In the genomic region with DNA sequence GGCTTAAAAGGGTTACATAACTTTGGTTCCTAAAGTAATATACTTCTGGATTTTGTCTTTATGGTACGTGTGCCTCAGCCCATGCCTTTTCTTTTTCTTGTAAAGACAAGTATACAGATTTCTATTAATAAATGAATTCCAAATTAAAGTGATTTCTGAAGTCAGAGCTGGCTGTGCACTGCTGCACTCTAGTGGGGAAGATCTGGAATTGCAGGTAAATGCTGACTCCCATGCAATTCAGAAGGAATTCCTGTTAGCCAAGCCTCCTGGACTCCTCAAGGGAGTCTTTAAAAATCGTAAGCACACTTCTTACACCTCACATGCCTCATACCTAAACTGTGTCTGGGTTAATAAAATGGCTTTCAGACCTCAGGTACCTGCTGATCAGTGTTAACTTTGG, we compare ENCODE assay signal across 9 cellular contexts.
DNase-seq lines count a peak whose midpoint lies in the region; ATAC-seq and TF ChIP-seq lines count a peak whose summit lies in the region.
"Had no signal": no experiment of that assay in that cellular context is flagged by ENCODE, and none has a peak within 500 bp of the region (broad histone marks: within the 10 kb centered on the region; RNA-seq: fewer than 3 reads in every experiment).

No MANE protein-coding gene starts in this region.

- CTCF ChIA-PET in activated CD8-positive, alpha-beta T cell treated with anti-CD3 and anti-CD28 coated beads for 36 hours (lab: Charles Lee) = interaction anchor here (0.6 to 1.9 kb wide), 19 partner anchors 9 to 397 kb away, joined by 3 to 14 read pairs (median 3); no protein-coding TSS in a partner anchor
- CTCF ChIA-PET in activated CD8-positive, alpha-beta T cell treated with anti-CD3 and anti-CD28 coated beads, Interleukin-2, amount 10 ng/mL, durations not matched to agents 7 days and 5 days (lab: Charles Lee) = interaction anchor here (0.5 to 1.9 kb wide), 12 partner anchors 10 to 262 kb away, joined by 3 to 15 read pairs (median 4); no protein-coding TSS in a partner anchor

- peaks cover 3% of the 10 kb centered on the region for H3K9me3 Mint-ChIP-seq in activated CD8-positive, alpha-beta T cell treated with anti-CD3 and anti-CD28 coated beads for 36 hours
- H3K9me3 Mint-ChIP-seq in activated CD8-positive, alpha-beta T cell treated with anti-CD3 and anti-CD28 coated beads, Interleukin-2, amount 10 ng/mL, durations not matched to agents 7 days and 5 days (ENCODE audit: insufficient read depth) = no peaks in the 10 kb centered on the region

- H3K4me3 Mint-ChIP-seq in activated CD8-positive, alpha-beta T cell treated with anti-CD3 and anti-CD28 coated beads for 36 hours = no peak overlapping the region
- no peak overlapping the region for H3K4me3 Mint-ChIP-seq in activated CD8-positive, alpha-beta T cell treated with anti-CD3 and anti-CD28 coated beads, Interleukin-2, amount 10 ng/mL, durations not matched to agents 7 days and 5 days

- intact Hi-C loops in activated CD8-positive, alpha-beta T cell treated with anti-CD3 and anti-CD28 coated beads for 36 hours (cut with micrococcal nuclease) = loop anchor here (2.0 kb wide), 1 partner anchor 207 kb away; no protein-coding TSS in a partner anchor
- intact Hi-C loops in spleen (cut with DNase I; ENCODE audit: low total_unique reads) = no loop called here

- H3K4me3 ChIP-seq in epithelial cell of proximal tubule (ENCODE audit: low read depth, low read length) (no peak overlapping the region), spleen (no peak overlapping the region)

- no peak for TF ChIP-seq POLR2A in spleen (IDR thresholded peaks at IDR 0.05)

- DNase-seq in activated CD8-positive, alpha-beta T cell treated with anti-CD3 and anti-CD28 coated beads for 36 hours = peak; percentile 7
- DNase-seq in activated CD8-positive, alpha-beta T cell treated with anti-CD3 and anti-CD28 coated beads, Interleukin-2, amount 10 ng/mL, durations not matched to agents 7 days and 5 days = no peak
- DNase-seq in MV-4-11 (lab: John Stamatoyannopoulos, UW) (peak; percentile 7), epithelial cell of proximal tubule (ENCODE audit: low read depth) (no peak), spleen (no peak), RPMI8226 (no peak)
- DNase-seq: activated naive CD4-positive, alpha-beta T cell treated with Interleukin-2 at 50 U/mL for 16 hours had no signal

- H3K27ac Mint-ChIP-seq in activated CD8-positive, alpha-beta T cell treated with anti-CD3 and anti-CD28 coated beads for 36 hours = no peak overlapping the region
- H3K27ac Mint-ChIP-seq in activated CD8-positive, alpha-beta T cell treated with anti-CD3 and anti-CD28 coated beads, Interleukin-2, amount 10 ng/mL, durations not matched to agents 7 days and 5 days = no peak overlapping the region

- no peak for ATAC-seq in activated CD8-positive, alpha-beta T cell treated with anti-CD3 and anti-CD28 coated beads for 36 hours
- ATAC-seq in activated CD8-positive, alpha-beta T cell treated with anti-CD3 and anti-CD28 coated beads, Interleukin-2, amount 10 ng/mL, durations not matched to agents 7 days and 5 days = no peak
- no peak for ATAC-seq in HG02981 (IDR thresholded peaks at IDR 0.05; ENCODE audit: unreplicated experiment)
- no peak for ATAC-seq in GM21528 (IDR thresholded peaks at IDR 0.05; ENCODE audit: low FRiP score, unreplicated experiment)

- peaks cover 10% of the 10 kb centered on the region for H3K27me3 Mint-ChIP-seq in activated CD8-positive, alpha-beta T cell treated with anti-CD3 and anti-CD28 coated beads for 36 hours
- peaks cover 11% of the 10 kb centered on the region for H3K27me3 Mint-ChIP-seq in activated CD8-positive, alpha-beta T cell treated with anti-CD3 and anti-CD28 coated beads, Interleukin-2, amount 10 ng/mL, durations not matched to agents 7 days and 5 days (ENCODE audit: low read depth)

- H3K27me3 ChIP-seq in spleen (replicated peaks in 1 of 7) = peaks cover 0 to 10% (median 0%) of the 10 kb centered on the region in 7 donors

- peaks cover 0 to 11% (median 10%) of the 10 kb centered on the region in 8 donors for H3K9me3 ChIP-seq in spleen

- TF ChIP-seq CTCF in activated CD8-positive, alpha-beta T cell treated with anti-CD3 and anti-CD28 coated beads for 36 hours (IDR thresholded peaks at IDR 0.05) = peak; percentile 88
- peak; percentile 66 for TF ChIP-seq CTCF in epithelial cell of proximal tubule (conservative IDR thresholded peaks at IDR 0.05; ENCODE audit: low read depth, low read length)
- peak in 9 of 11 experiments; percentile 13 to 72 (median 47) for TF ChIP-seq CTCF in spleen (IDR thresholded peaks at IDR 0.05 in 8 of 11, conservative IDR thresholded peaks at IDR 0.05 in 3 of 11)

- no peaks in the 10 kb centered on the region for H3K4me1 ChIP-seq in spleen

- H3K27ac ChIP-seq in spleen = no peak overlapping the region

- H3K36me3 Mint-ChIP-seq in activated CD8-positive, alpha-beta T cell treated with anti-CD3 and anti-CD28 coated beads for 36 hours (ENCODE audit: low read depth) = no peaks in the 10 kb centered on the region
- H3K36me3 Mint-ChIP-seq in activated CD8-positive, alpha-beta T cell treated with anti-CD3 and anti-CD28 coated beads, Interleukin-2, amount 10 ng/mL, durations not matched to agents 7 days and 5 days (ENCODE audit: low read depth) = no peaks in the 10 kb centered on the region

- 52 to 61% (median 54%) methylated on average over 2 of the region's 2 CpGs for WGBS in spleen, 5 donors

- POLR2A ChIA-PET in activated CD8-positive, alpha-beta T cell treated with anti-CD3 and anti-CD28 coated beads for 36 hours (lab: Charles Lee) = interaction anchor here (0.9 kb wide), 1 partner anchor 31 kb away, joined by 3 read pairs; no protein-coding TSS in a partner anchor
- POLR2A ChIA-PET in activated CD8-positive, alpha-beta T cell treated with anti-CD3 and anti-CD28 coated beads, Interleukin-2, amount 10 ng/mL, durations not matched to agents 7 days and 5 days (lab: Charles Lee) = interaction anchor here (1.4 kb wide), 1 partner anchor 205 kb away, joined by 4 read pairs; no protein-coding TSS in a partner anchor

- no peaks in the 10 kb centered on the region for H3K4me1 Mint-ChIP-seq in activated CD8-positive, alpha-beta T cell treated with anti-CD3 and anti-CD28 coated beads for 36 hours (ENCODE audit: low read depth)
- no peaks in the 10 kb centered on the region for H3K4me1 Mint-ChIP-seq in activated CD8-positive, alpha-beta T cell treated with anti-CD3 and anti-CD28 coated beads, Interleukin-2, amount 10 ng/mL, durations not matched to agents 7 days and 5 days (ENCODE audit: low read depth)

- no peaks in the 10 kb centered on the region for H3K36me3 ChIP-seq in spleen

Comparison
In these comparisons a context has a peak if more than half of its experiments do, and no peak if none do; other contexts are left out.
1. DNase-seq: peak in activated CD8-positive, alpha-beta T cell treated with anti-CD3 and anti-CD28 coated beads for 36 hours (single experiment) and MV-4-11 (single experiment); none in activated CD8-positive, alpha-beta T cell treated with anti-CD3 and anti-CD28 coated beads, Interleukin-2, amount 10 ng/mL, durations not matched to agents 7 days and 5 days (single experiment), epithelial cell of proximal tubule (single experiment), spleen (single experiment) and RPMI8226 (single experiment).
2. Peak in every context shown above with its lines, with median percentiles within 50 percentile points of each other: CTCF ChIP-seq.